In the genomic region with DNA sequence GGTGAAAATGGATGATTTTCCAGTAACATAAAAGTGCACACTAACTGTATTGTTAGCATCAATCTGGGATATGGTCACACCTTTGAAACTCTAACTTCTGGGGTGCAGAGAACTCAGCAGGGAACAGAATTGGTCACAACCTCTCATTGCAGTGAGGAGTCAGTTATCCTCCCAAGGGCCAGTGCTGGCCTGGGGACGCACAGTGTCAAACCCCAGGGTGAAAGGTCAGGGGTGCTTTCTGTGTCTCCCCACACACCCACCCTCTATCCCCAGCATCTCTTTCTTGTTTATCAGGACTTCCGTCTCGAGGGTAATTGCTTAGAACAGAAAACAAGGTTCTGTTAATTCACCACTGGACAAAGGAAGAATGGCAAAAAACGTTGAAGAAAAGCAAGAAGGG, we compare ENCODE assay signal across 29 cellular contexts.
"Had no signal": no experiment of that assay in that cellular context is flagged by ENCODE, and none has a peak within 500 bp of the region (broad histone marks: within the 10 kb centered on the region; RNA-seq: fewer than 3 reads in every experiment).

No MANE protein-coding gene starts in this region.

- H3K4me1 Mint-ChIP-seq: stimulated activated effector memory CD8-positive, alpha-beta T cell treated with anti-CD3 and anti-CD28 coated beads, Interleukin-12 subunit alpha, Interleukin-12 subunit beta, amount 100 ng/mL, for 72 hours; stimulated activated memory B cell treated with anti-CD40 and anti-IgM and Interleukin-4, amounts not matched to agents 10 μg/mL and 1 μg/mL and 100 μg/mL, for 72 hours; stimulated activated naive B cell treated with anti-CD40 and anti-IgM and Interleukin-4, amounts not matched to agents 10 μg/mL and 1 μg/mL and 100 μg/mL, for 72 hours; stimulated activated naive CD8-positive, alpha-beta T cell treated with anti-CD3 and anti-CD28 coated beads, Interleukin-15, amount 100 ng/mL, for 72 hours had no signal

- H3K4me1 ChIP-seq: stomach, suprapubic skin, testis, thyroid gland, tibial artery, tibial nerve, transverse colon, upper lobe of left lung, upper lobe of right lung, uterus, vagina had no signal

- H3K36me3 ChIP-seq: stomach, suprapubic skin, thoracic aorta, thyroid gland, tibial artery, tibial nerve, transverse colon, upper lobe of left lung, upper lobe of right lung, uterus, vagina had no signal

- H3K4me3 ChIP-seq: stomach, suprapubic skin, testis, thoracic aorta, thyroid gland, tibial artery, tibial nerve, transverse colon, upper lobe of left lung, upper lobe of right lung, uterus, vagina had no signal

- H3K36me3 Mint-ChIP-seq: stimulated activated effector memory CD8-positive, alpha-beta T cell treated with anti-CD3 and anti-CD28 coated beads, Interleukin-12 subunit alpha, Interleukin-12 subunit beta, amount 100 ng/mL, for 72 hours; stimulated activated memory B cell treated with anti-CD40 and anti-IgM and Interleukin-4, amounts not matched to agents 10 μg/mL and 1 μg/mL and 100 μg/mL, for 72 hours; stimulated activated naive B cell treated with anti-CD40 and anti-IgM and Interleukin-4, amounts not matched to agents 10 μg/mL and 1 μg/mL and 100 μg/mL, for 72 hours; type B pancreatic cell had no signal

- H3K9me3 Mint-ChIP-seq: stimulated activated naive CD8-positive, alpha-beta T cell treated with anti-CD3 and anti-CD28 coated beads, Interleukin-15, amount 100 ng/mL, for 72 hours; type B pancreatic cell had no signal

- H3K27ac ChIP-seq: stomach, suprapubic skin, testis, thoracic aorta, thyroid gland, tibial artery, tibial nerve, transverse colon, upper lobe of left lung, upper lobe of right lung, uterus, vagina had no signal

- H3K27me3 Mint-ChIP-seq: stimulated activated memory B cell treated with anti-CD40 and anti-IgM and Interleukin-4, amounts not matched to agents 10 μg/mL and 1 μg/mL and 100 μg/mL, for 72 hours; stimulated activated naive B cell treated with anti-CD40 and anti-IgM and Interleukin-4, amounts not matched to agents 10 μg/mL and 1 μg/mL and 100 μg/mL, for 72 hours; stimulated activated naive CD8-positive, alpha-beta T cell treated with anti-CD3 and anti-CD28 coated beads, Interleukin-15, amount 100 ng/mL, for 72 hours; stimulated activated naive CD8-positive, alpha-beta T cell treated with anti-CD3 and anti-CD28 coated beads, Interleukin-15, Interleukin-2, amounts not matched to agents 100 ng/mL and 50 ng/mL, for 24 hours; type B pancreatic cell had no signal

- ATAC-seq: stimulated activated effector memory CD8-positive, alpha-beta T cell treated with anti-CD3 and anti-CD28 coated beads, Interleukin-12 subunit alpha, Interleukin-12 subunit beta, amount 100 ng/mL, for 72 hours; stimulated activated memory B cell treated with anti-CD40 and anti-IgM and Interleukin-4, amounts not matched to agents 10 μg/mL and 1 μg/mL and 100 μg/mL, for 72 hours; stimulated activated naive B cell treated with anti-CD40 and anti-IgM and Interleukin-4, amounts not matched to agents 10 μg/mL and 1 μg/mL and 100 μg/mL, for 72 hours; stimulated activated naive CD8-positive, alpha-beta T cell treated with anti-CD3 and anti-CD28 coated beads, Interleukin-15, amount 100 ng/mL, for 72 hours; stimulated activated naive CD8-positive, alpha-beta T cell treated with anti-CD3 and anti-CD28 coated beads, Interleukin-15, Interleukin-2, amounts not matched to agents 100 U/mL and 50 U/mL, for 24 hours; upper lobe of right lung had no signal

- H3K4me3 Mint-ChIP-seq: stimulated activated effector memory CD8-positive, alpha-beta T cell treated with anti-CD3 and anti-CD28 coated beads, Interleukin-12 subunit alpha, Interleukin-12 subunit beta, amount 100 ng/mL, for 72 hours; stimulated activated memory B cell treated with anti-CD40 and anti-IgM and Interleukin-4, amounts not matched to agents 10 μg/mL and 1 μg/mL and 100 μg/mL, for 72 hours; stimulated activated naive B cell treated with anti-CD40 and anti-IgM and Interleukin-4, amounts not matched to agents 10 μg/mL and 1 μg/mL and 100 μg/mL, for 72 hours; stimulated activated naive CD8-positive, alpha-beta T cell treated with anti-CD3 and anti-CD28 coated beads, Interleukin-15, amount 100 ng/mL, for 72 hours; stimulated activated naive CD8-positive, alpha-beta T cell treated with anti-CD3 and anti-CD28 coated beads, Interleukin-15, Interleukin-2, amounts not matched to agents 100 ng/mL and 50 ng/mL, for 24 hours; type B pancreatic cell had no signal

- H3K9me3 ChIP-seq: stomach, suprapubic skin, testis, thoracic aorta, thyroid gland, tibial artery, tibial nerve, transverse colon, upper lobe of left lung, upper lobe of right lung, uterus, vagina had no signal

- H3K27me3 ChIP-seq: stomach, suprapubic skin, testis, thyroid gland, tibial artery, tibial nerve, transverse colon, upper lobe of left lung, upper lobe of right lung, uterus, vagina had no signal

- FAIRE-seq: urothelium cell line had no signal

- DNase-seq: stimulated activated CD4-positive, alpha-beta T cell treated with anti-CD3 and anti-CD28 coated beads, Interleukin-2, amount 100 ng/mL, for 48 hours; stimulated activated CD4-positive, alpha-beta T cell treated with anti-CD3 and anti-CD28 coated beads, Interleukin-4, amount 100 ng/mL, for 1 hour; stimulated activated CD4-positive, alpha-beta T cell treated with anti-CD3 and anti-CD28 coated beads, Interleukin-4, amount 100 ng/mL, for 24 hours; stimulated activated CD4-positive, alpha-beta T cell treated with anti-CD3 and anti-CD28 coated beads, Interleukin-4, amount 100 ng/mL, for 4 hours; stimulated activated CD8-positive, alpha-beta memory T cell treated with anti-CD3 and anti-CD28 coated beads, Interleukin-4, amount 100 ng/mL, for 48 hours; stimulated activated naive B cell treated with anti-CD40 and anti-IgM and Interleukin-4, amounts not matched to agents 10 μg/mL and 1 μg/mL and 100 μg/mL, for 72 hours; stimulated activated naive CD4-positive, alpha-beta T cell; stimulated activated naive CD4-positive, alpha-beta T cell treated with Interleukin-2 at 50 U/mL for 16 hours; stimulated activated naive CD8-positive, alpha-beta T cell treated with anti-CD3 and anti-CD28 coated beads, Interleukin-15, amount 100 ng/mL, for 72 hours; stimulated activated naive CD8-positive, alpha-beta T cell treated with anti-CD3 and anti-CD28 coated beads, Interleukin-15, Interleukin-2, amounts not matched to agents 100 U/mL and 50 U/mL, for 24 hours; stomach; substantia nigra; testis; thyroid gland; tibial artery; transverse colon; trophoblast cell; upper lobe of left lung; upper lobe of right lung; uterus had no signal

- H3K27ac Mint-ChIP-seq: stimulated activated effector memory CD8-positive, alpha-beta T cell treated with anti-CD3 and anti-CD28 coated beads, Interleukin-12 subunit alpha, Interleukin-12 subunit beta, amount 100 ng/mL, for 72 hours; stimulated activated memory B cell treated with anti-CD40 and anti-IgM and Interleukin-4, amounts not matched to agents 10 μg/mL and 1 μg/mL and 100 μg/mL, for 72 hours; stimulated activated naive B cell treated with anti-CD40 and anti-IgM and Interleukin-4, amounts not matched to agents 10 μg/mL and 1 μg/mL and 100 μg/mL, for 72 hours; stimulated activated naive CD8-positive, alpha-beta T cell treated with anti-CD3 and anti-CD28 coated beads, Interleukin-15, amount 100 ng/mL, for 72 hours; stimulated activated naive CD8-positive, alpha-beta T cell treated with anti-CD3 and anti-CD28 coated beads, Interleukin-15, Interleukin-2, amounts not matched to agents 100 ng/mL and 50 ng/mL, for 24 hours; type B pancreatic cell had no signal
